In genomic region chr16:70402916-70403659, GRCh38 we compare ENCODE assay signal across 12 cellular contexts. TPM values are rescaled to one million over a fixed set of nuclear protein-coding genes. Genes with fewer than 3 reads are reported as not detected.
DNase-seq lines count a peak whose midpoint lies in the region; ATAC-seq, FAIRE-seq and TF ChIP-seq lines count a peak whose summit lies in the region.
"Had no signal": no experiment of that assay in that cellular context is flagged by ENCODE, and none has a peak within 500 bp of the region (broad histone marks: within the 10 kb centered on the region; RNA-seq: fewer than 3 reads in every experiment).

No MANE protein-coding gene starts in this region.

- H3K36me3 ChIP-seq in CD4-positive, CD25-positive, alpha-beta regulatory T cell (ENCODE audit: control insufficient read depth, insufficient read depth, low read length) = peaks cover 16% of the 10 kb centered on the region
- H3K36me3 ChIP-seq in IMR-90 (ENCODE audit: control insufficient read depth, insufficient read depth, low read length) (peaks cover 14% of the 10 kb centered on the region), SU-DHL-6 (ENCODE audit: low read length) (no peaks in the 10 kb centered on the region)

- peaks cover 20 to 73% of the 10 kb centered on the region in 2 experiments for H3K79me1 ChIP-seq in IMR-90 (ENCODE audit: low read depth in 1 of 2, low read length in 2 of 2)

- POLR2A ChIA-PET in IMR-90 (lab: Charles Lee; ENCODE audit: unreplicated experiment) = interaction anchor here (0.6 kb wide), 1 partner anchor 51 kb away, joined by 8 read pairs; the partner anchor contains the start of gene FCSK

- no peak overlapping the region for H3K27ac ChIP-seq in CD4-positive, CD25-positive, alpha-beta regulatory T cell (ENCODE audit: insufficient read depth, low read length, poor library complexity, severe bottlenecking)
- H3K27ac ChIP-seq in IMR-90 (ENCODE audit: insufficient read depth, low read length) (no peak overlapping the region), SU-DHL-6 (ENCODE audit: low read depth, low read length) (peak overlapping the region; percentile 93)
- H3K27ac ChIP-seq: thoracic aorta had no signal

- no peak overlapping the region for H2AFZ ChIP-seq in IMR-90 (replicated peaks; ENCODE audit: low read length, poor library complexity)
- H2AFZ ChIP-seq in SU-DHL-6 (ENCODE audit: low read depth, low read length, severe bottlenecking) = no peak overlapping the region

- H3K9me3 ChIP-seq in CD4-positive, CD25-positive, alpha-beta regulatory T cell (ENCODE audit: control insufficient read depth in 2 of 2, low read length in 2 of 2) = no peaks in the 10 kb centered on the region
- H3K9me3 ChIP-seq in IMR-90 (ENCODE audit: control insufficient read depth, insufficient read depth, low read length) (no peaks in the 10 kb centered on the region), SU-DHL-6 (ENCODE audit: insufficient read depth, low read length) (no peaks in the 10 kb centered on the region)
- H3K9me3 ChIP-seq: thoracic aorta had no signal

- H3K23ac ChIP-seq in IMR-90 (ENCODE audit: low read depth, low read length) = no peak overlapping the region

- DNase-seq in CD4-positive, CD25-positive, alpha-beta regulatory T cell = no peak
- DNase-seq in IMR-90 (peak; percentile 63), immature natural killer cell (no peak), urothelium cell line (ENCODE audit: low spot score) (no peak), DMS153 treated with DMSO at 0.1 percent for 48 hours (lab: John Stamatoyannopoulos, UW; ENCODE audit: unreplicated experiment) (no peak), NCI-H1105 treated with DMSO at 0.1 percent for 48 hours (lab: John Stamatoyannopoulos, UW) (no peak), type B pancreatic cell (ENCODE audit: extremely low spot score, unreplicated experiment) (no peak)
- DNase-seq: DMS 273 treated with DMSO at 0.1 percent for 48 hours, NCI-H1105 had no signal

- H3K9me2 ChIP-seq in SU-DHL-6 (replicated peaks; ENCODE audit: insufficient read depth, low read length) = no peaks in the 10 kb centered on the region

- H4K20me1 ChIP-seq in IMR-90 (ENCODE audit: insufficient read depth, low read length) (peaks cover 17% of the 10 kb centered on the region), SU-DHL-6 (ENCODE audit: low read depth, low read length) (no peaks in the 10 kb centered on the region)

- H3K79me2 ChIP-seq in SU-DHL-6 (ENCODE audit: insufficient read depth, low read length) = peaks cover 20% of the 10 kb centered on the region; the same call in 1 of the 2 replicates

- no peak overlapping the region for H2BK5ac ChIP-seq in IMR-90 (ENCODE audit: low read depth, low read length, poor library complexity, severe bottlenecking)

- H3K4me2 ChIP-seq in IMR-90 (ENCODE audit: low read depth, low read length) = no peak overlapping the region
- no peak overlapping the region for H3K4me2 ChIP-seq in SU-DHL-6 (ENCODE audit: low read depth, low read length, poor library complexity, severe bottlenecking)

- peaks cover 19% of the 10 kb centered on the region for H3K9me1 ChIP-seq in IMR-90 (ENCODE audit: insufficient read depth, low read length)

- TF ChIP-seq CTCF in IMR-90 (conservative IDR thresholded peaks at IDR 0.05; ENCODE audit: low read depth, low read length) (no peak), SU-DHL-6 (IDR thresholded peaks at IDR 0.05; ENCODE audit: insufficient read depth, low read length, poor library complexity, severe bottlenecking) (no peak), type B pancreatic cell (conservative IDR thresholded peaks at IDR 0.05) (no peak)

- no TSS peak for BruUV-seq in IMR-90 (replicated peaks; lab: Mats Ljungman, UMichigan)

- H4K5ac ChIP-seq in IMR-90 (ENCODE audit: low read depth, low read length) = no peak overlapping the region

- no peak overlapping the region for H4K91ac ChIP-seq in IMR-90 (ENCODE audit: insufficient read depth, low read depth, low read length)

- no peak overlapping the region for H3K56ac ChIP-seq in IMR-90 (ENCODE audit: extremely low read depth, insufficient read depth, low read length)

- H3K27me3 Mint-ChIP-seq in CD4-positive, CD25-positive, alpha-beta regulatory T cell = no peaks in the 10 kb centered on the region
- H3K27me3 Mint-ChIP-seq in immature natural killer cell (ENCODE audit: low read depth in 3 of 3) (peaks cover 2 to 7% (median 5%) of the 10 kb centered on the region in 3 donors), type B pancreatic cell (no peaks in the 10 kb centered on the region)

- H3K9ac ChIP-seq in IMR-90 (ENCODE audit: low read depth, low read length) (no peak overlapping the region), SU-DHL-6 (ENCODE audit: low read length) (no peak overlapping the region; the same call in 1 of the 2 replicates)

- peak overlapping the region; percentile 15 to 91 (median 54) for H3K4me3 Mint-ChIP-seq in CD4-positive, CD25-positive, alpha-beta regulatory T cell
- H3K4me3 Mint-ChIP-seq in immature natural killer cell (peak overlapping the region in 4 of 5 donors; percentile 39 to 88 (median 58)), type B pancreatic cell (no peak overlapping the region)
- H3K4me3 Mint-ChIP-seq: neural crest cell had no signal

- H2BK15ac ChIP-seq in IMR-90 (ENCODE audit: low read depth, low read length) = no peak overlapping the region

- no peak overlapping the region for H3K14ac ChIP-seq in IMR-90 (replicated peaks; ENCODE audit: low read depth, low read length)

- FAIRE-seq in urothelium cell line (lab: Jason Lieb, UNC) = no peak

- no peak for TF ChIP-seq POLR2A in IMR-90 (IDR thresholded peaks at IDR 0.05; ENCODE audit: low read depth, low read length)

- H4K8ac ChIP-seq in IMR-90 (ENCODE audit: low read depth in 2 of 2, low read length in 2 of 2) = no peak overlapping the region

- H3K4me3 ChIP-seq in CD4-positive, CD25-positive, alpha-beta regulatory T cell (ENCODE audit: low read depth, low read length) = no peak overlapping the region
- H3K4me3 ChIP-seq in IMR-90 (ENCODE audit: insufficient read depth, low read depth, low read length) = no peak overlapping the region
- H3K4me3 ChIP-seq in SU-DHL-6 (ENCODE audit: insufficient read depth, low read length, poor library complexity, severe bottlenecking) = no peak overlapping the region
- H3K4me3 ChIP-seq: thoracic aorta had no signal

- H3K18ac ChIP-seq in IMR-90 (ENCODE audit: low read depth, low read length) = no peak overlapping the region

- H3K4me1 ChIP-seq in CD4-positive, CD25-positive, alpha-beta regulatory T cell (ENCODE audit: control insufficient read depth, insufficient read depth, low read length, poor library complexity, severe bottlenecking) = peaks cover 34% of the 10 kb centered on the region
- H3K4me1 ChIP-seq in IMR-90 (ENCODE audit: control insufficient read depth, insufficient read depth, low read length) = peaks cover 6% of the 10 kb centered on the region

- peak overlapping the region; percentile 10 to 92 (median 76) for H3K27ac Mint-ChIP-seq in CD4-positive, CD25-positive, alpha-beta regulatory T cell
- H3K27ac Mint-ChIP-seq in immature natural killer cell = peak overlapping the region; percentile 5 to 73 (median 50)
- no peak overlapping the region for H3K27ac Mint-ChIP-seq in type B pancreatic cell

- no peak overlapping the region for H2BK120ac ChIP-seq in IMR-90 (ENCODE audit: low read depth, low read length)

- intact Hi-C loops in IMR-90 (cut with micrococcal nuclease) = no loop called here

- H2AK5ac ChIP-seq in IMR-90 (ENCODE audit: low read depth, low read length) = no peak overlapping the region

- no peaks in the 10 kb centered on the region for H3K9me3 Mint-ChIP-seq in CD4-positive, CD25-positive, alpha-beta regulatory T cell
- H3K9me3 Mint-ChIP-seq in immature natural killer cell (no peaks in the 10 kb centered on the region), type B pancreatic cell (no peaks in the 10 kb centered on the region)
- H3K9me3 Mint-ChIP-seq: neural crest cell had no signal

- H3F3A ChIP-seq in SU-DHL-6 (ENCODE audit: insufficient read depth) = peaks cover 15% of the 10 kb centered on the region

- TF ChIP-seq RAD21 in IMR-90 (IDR thresholded peaks at IDR 0.05; ENCODE audit: low read length) = no peak

- H2BK20ac ChIP-seq in IMR-90 (ENCODE audit: low read depth, low read length) = no peak overlapping the region

- CTCF ChIA-PET in IMR-90 (lab: Yijun Ruan, JAX) = no interaction called here

- dilution Hi-C loops in IMR-90 (cut with HindIII; ENCODE audit: low sequenced_read_pairs, unreplicated experiment) = no loop called here

- no peaks in the 10 kb centered on the region for H3K27me3 ChIP-seq in CD4-positive, CD25-positive, alpha-beta regulatory T cell (ENCODE audit: control insufficient read depth, insufficient read depth, low read length)
- H3K27me3 ChIP-seq in IMR-90 (ENCODE audit: control insufficient read depth, insufficient read depth, low read length) (no peaks in the 10 kb centered on the region), SU-DHL-6 (ENCODE audit: low read length) (no peaks in the 10 kb centered on the region)

- peaks cover 15 to 67% (median 43%) of the 10 kb centered on the region in 4 donors for H3K4me1 Mint-ChIP-seq in CD4-positive, CD25-positive, alpha-beta regulatory T cell
- H3K4me1 Mint-ChIP-seq in immature natural killer cell = peaks cover 42 to 46% of the 10 kb centered on the region in 2 donors
- H3K4me1 Mint-ChIP-seq in type B pancreatic cell (ENCODE audit: unreplicated experiment) = peaks cover 20% of the 10 kb centered on the region

- no peak for ATAC-seq in CD4-positive, CD25-positive, alpha-beta regulatory T cell (ENCODE audit: low read depth in 2 of 2)
- ATAC-seq in IMR-90 (ENCODE audit: low read depth) = peak; percentile 24; the same call in 1 of the 2 replicates

- 93% methylated on average over 2 of the region's 11 CpGs; no CpG with 5 or more reads in 1 of the 2 experiments for WGBS in IMR-90 (ENCODE audit: extremely low coverage in 2 of 2, insufficient read length in 1 of 2), 2 experiments

- H3K4ac ChIP-seq in IMR-90 (ENCODE audit: low read depth, low read length) = no peak overlapping the region

- peaks cover 9% of the 10 kb centered on the region for H3K36me3 Mint-ChIP-seq in CD4-positive, CD25-positive, alpha-beta regulatory T cell
- peaks cover 0 to 4% (median 0%) of the 10 kb centered on the region in 3 donors for H3K36me3 Mint-ChIP-seq in immature natural killer cell
- peaks cover 5% of the 10 kb centered on the region for H3K36me3 Mint-ChIP-seq in type B pancreatic cell

- in situ Hi-C loops in IMR-90 (cut with MboI; ENCODE audit: low sequenced_read_pairs) = no loop called here

- H2AK9ac ChIP-seq in IMR-90 (replicated peaks; ENCODE audit: low read depth, low read length, poor library complexity) = no peak overlapping the region

RNA-seq across cellular contexts. Expression of gene ST3GAL2, which starts 35.8 kb away (rescaled TPM):
- total RNA-seq in CD4-positive, CD25-positive, alpha-beta regulatory T cell = 22.1 TPM
- 10 to 100 TPM; 10.5 to 17.5 (median 14.6) TPM for polyA plus RNA-seq in CD4-positive, CD25-positive, alpha-beta regulatory T cell
- total RNA-seq in IMR-90 (2012; rRNA removed) = 16.4 and 17.4 TPM in 2 replicates
- 17.7 and 18.3 TPM in 2 replicates for polyA plus RNA-seq in IMR-90 (2012; rRNA removed)
- polyA plus RNA-seq in IMR-90 (2012; cell fraction: cytosol; rRNA removed) = 13.0 and 21.7 TPM in 2 replicates
- polyA plus RNA-seq in IMR-90 (2012; cell fraction: nucleus; rRNA removed; ENCODE audit: low replicate concordance) = 13.5 and 18.2 TPM in 2 replicates
- 10 to 100 TPM; 11.1 to 20.7 (median 17.4) TPM for polyA plus RNA-seq in immature natural killer cell
- 8.5 and 37.2 TPM in 2 replicates for total RNA-seq in type B pancreatic cell (ENCODE audit: low replicate concordance)

RNA-seq across cellular contexts. Expression of gene FCSK, which starts 51.3 kb away (rescaled TPM):
- total RNA-seq in CD4-positive, CD25-positive, alpha-beta regulatory T cell = 28.5 TPM
- polyA plus RNA-seq in CD4-positive, CD25-positive, alpha-beta regulatory T cell = 10 to 100 TPM in 1 of 4 donors, 1 to 10 TPM in 3; 5.7 to 11.5 (median 7.7) TPM
- total RNA-seq in IMR-90 (2012; rRNA removed) = 5.3 and 6.1 TPM in 2 replicates
- 7.2 and 8.3 TPM in 2 replicates for polyA plus RNA-seq in IMR-90 (2012; rRNA removed)
- polyA plus RNA-seq in IMR-90 (2012; cell fraction: cytosol; rRNA removed) = 2.9 and 5.1 TPM in 2 replicates
- 37.1 and 78.4 TPM in 2 replicates for polyA plus RNA-seq in IMR-90 (2012; cell fraction: nucleus; rRNA removed; ENCODE audit: low replicate concordance)
- polyA plus RNA-seq in immature natural killer cell = 10 to 100 TPM in 2 of 3 donors, 1 to 10 TPM in 1; 6.7 to 11.9 (median 10.5) TPM
- total RNA-seq in type B pancreatic cell (ENCODE audit: low replicate concordance) = 19.5 and 23.9 TPM in 2 replicates

RNA-seq across cellular contexts. Expression of gene DDX19A, which starts 56.4 kb away (rescaled TPM):
- 53.7 TPM for total RNA-seq in CD4-positive, CD25-positive, alpha-beta regulatory T cell
- polyA plus RNA-seq in CD4-positive, CD25-positive, alpha-beta regulatory T cell = 10 to 100 TPM; 26.3 to 40.5 (median 30.8) TPM
- total RNA-seq in IMR-90 (2012; rRNA removed) = 52.2 and 69.5 TPM in 2 replicates
- 41.1 and 44.7 TPM in 2 replicates for polyA plus RNA-seq in IMR-90 (2012; rRNA removed)
- polyA plus RNA-seq in IMR-90 (2012; cell fraction: cytosol; rRNA removed) = 24.2 and 33.9 TPM in 2 replicates
- polyA plus RNA-seq in IMR-90 (2012; cell fraction: nucleus; rRNA removed; ENCODE audit: low replicate concordance) = 20.1 and 38.5 TPM in 2 replicates
- polyA plus RNA-seq in immature natural killer cell = 10 to 100 TPM; 25.3 to 47.1 (median 27.4) TPM
- 41.4 and 52.7 TPM in 2 replicates for total RNA-seq in type B pancreatic cell (ENCODE audit: low replicate concordance)
